Comparison of ENCODE assay signal across 1 cellular context in genomic region chr4:188145626-188146025, GRCh38.
TF ChIP-seq lines count a peak whose summit lies in the region.

No MANE protein-coding gene starts in this region.

TF ChIP-seq in H1, 55 proteins besides CTCF, POLR2A, EP300 and RAD21 (continued from another document):
- TF ChIP-seq ATF3 (IDR thresholded peaks at IDR 0.05; ENCODE audit: insufficient read depth, low read depth, low read length): no peak
